In the genomic region with DNA sequence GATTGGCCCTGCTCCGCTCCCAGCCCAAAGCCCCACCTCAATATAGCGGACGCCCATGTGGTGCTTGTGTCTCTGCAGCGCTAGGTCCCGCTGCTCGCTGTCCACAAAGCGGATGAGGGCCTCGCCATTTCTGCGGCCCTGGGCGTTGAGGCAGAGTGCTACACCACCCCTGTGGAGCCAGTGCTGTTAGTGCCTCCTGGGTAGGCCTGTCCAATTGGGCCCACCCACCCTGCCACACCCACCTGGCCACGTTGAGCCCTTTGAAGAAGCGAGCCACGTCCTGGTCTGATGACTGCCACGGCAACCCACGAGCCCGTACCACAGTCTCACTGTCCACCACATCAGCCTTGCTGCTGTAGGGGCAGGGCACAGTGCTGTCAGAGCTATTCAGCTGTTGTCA, we compare ENCODE assay signal across 24 cellular contexts. TPM values are rescaled to one million over a fixed set of nuclear protein-coding genes. Genes with fewer than 3 reads are reported as not detected.
A peak's percentile ranks its signal among the peaks of the same experiment; 100 is the strongest.
DNase-seq lines count a peak whose midpoint lies in the region; ATAC-seq lines count a peak whose summit lies in the region.
"Had no signal": no experiment of that assay in that cellular context is flagged by ENCODE, and none has a peak within 500 bp of the region (broad histone marks: within the 10 kb centered on the region; RNA-seq: fewer than 3 reads in every experiment).

No MANE protein-coding gene starts in this region.

- no peaks in the 10 kb centered on the region for H3K79me1 ChIP-seq in mesenchymal stem cell (replicated peaks; ENCODE audit: low read length, poor library complexity, severe bottlenecking)

- H2BK120ac ChIP-seq in mesenchymal stem cell (ENCODE audit: low read depth, low read length): no peak overlapping the region

- peaks cover 35% of the 10 kb centered on the region for H3K36me3 Mint-ChIP-seq in activated T-cell treated with anti-CD3 and anti-CD28 coated beads, Interleukin-2, amount 50 U/mL, for 24 hours (ENCODE audit: low read depth)
- peaks cover 23% of the 10 kb centered on the region for H3K36me3 Mint-ChIP-seq in activated CD8-positive, alpha-beta T cell treated with anti-CD3 and anti-CD28 coated beads, Interleukin-2, amount 10 ng/mL, durations not matched to agents 7 days and 5 days (ENCODE audit: low read depth)
- peaks cover 66% of the 10 kb centered on the region for H3K36me3 Mint-ChIP-seq in stimulated activated effector memory CD8-positive, alpha-beta T cell treated with anti-CD3 and anti-CD28 coated beads, Interleukin-12 subunit alpha, Interleukin-12 subunit beta, amount 100 ng/mL, for 72 hours
- H3K36me3 Mint-ChIP-seq: activated naive CD4-positive, alpha-beta T cell treated with anti-CD3 and anti-CD28 coated beads, Interleukin-2, amount 50 U/mL, for 24 hours had no signal

- H2BK12ac ChIP-seq in mesenchymal stem cell (ENCODE audit: low read length in 2 of 2): no peak overlapping the region

- no peak for ATAC-seq in activated CD8-positive, alpha-beta T cell treated with anti-CD3 and anti-CD28 coated beads, Interleukin-2, amount 10 ng/mL, durations not matched to agents 7 days and 5 days
- no peak for ATAC-seq in stimulated activated effector memory CD8-positive, alpha-beta T cell treated with anti-CD3 and anti-CD28 coated beads, Interleukin-12 subunit alpha, Interleukin-12 subunit beta, amount 100 ng/mL, for 72 hours
- no peak for ATAC-seq in GM19452 (IDR thresholded peaks at IDR 0.05; ENCODE audit: unreplicated experiment)

- H4K91ac ChIP-seq in mesenchymal stem cell (ENCODE audit: low read length): peak overlapping the region; percentile 9

- no peaks in the 10 kb centered on the region for H3K27me3 Mint-ChIP-seq in activated T-cell treated with anti-CD3 and anti-CD28 coated beads, Interleukin-2, amount 50 U/mL, for 24 hours
- H3K27me3 Mint-ChIP-seq in activated CD8-positive, alpha-beta T cell treated with anti-CD3 and anti-CD28 coated beads, Interleukin-2, amount 10 ng/mL, durations not matched to agents 7 days and 5 days (ENCODE audit: low read depth): no peaks in the 10 kb centered on the region
- H3K27me3 Mint-ChIP-seq: activated B cell treated with CpG ODN at 0.5 μM for 24 hours; activated naive CD4-positive, alpha-beta T cell treated with anti-CD3 and anti-CD28 coated beads, Interleukin-2, amount 50 U/mL, for 24 hours had no signal

- H3K4me1 Mint-ChIP-seq in activated T-cell treated with anti-CD3 and anti-CD28 coated beads, Interleukin-2, amount 50 U/mL, for 24 hours (ENCODE audit: low read depth): peaks cover 41% of the 10 kb centered on the region
- peaks cover 46% of the 10 kb centered on the region for H3K4me1 Mint-ChIP-seq in activated CD8-positive, alpha-beta T cell treated with anti-CD3 and anti-CD28 coated beads, Interleukin-2, amount 10 ng/mL, durations not matched to agents 7 days and 5 days (ENCODE audit: low read depth)
- H3K4me1 Mint-ChIP-seq in stimulated activated effector memory CD8-positive, alpha-beta T cell treated with anti-CD3 and anti-CD28 coated beads, Interleukin-12 subunit alpha, Interleukin-12 subunit beta, amount 100 ng/mL, for 72 hours: peaks cover 34% of the 10 kb centered on the region

- no peak overlapping the region for H3K4me2 ChIP-seq in mesenchymal stem cell (ENCODE audit: low read length, poor library complexity, severe bottlenecking)

- H4K8ac ChIP-seq in mesenchymal stem cell (ENCODE audit: low read length): no peak overlapping the region

- no peaks in the 10 kb centered on the region for H3K9me3 ChIP-seq in mesenchymal stem cell (ENCODE audit: control insufficient read depth, low read length)

- no peak overlapping the region for H2BK15ac ChIP-seq in mesenchymal stem cell (ENCODE audit: low read depth, poor library complexity, severe bottlenecking)

- WGBS in mesenchymal stem cell: 95% methylated on average over 16 of the region's 16 CpGs

- no peak overlapping the region for H3K23ac ChIP-seq in mesenchymal stem cell (ENCODE audit: low read length in 2 of 2)

- no peak overlapping the region for H3K18ac ChIP-seq in mesenchymal stem cell (ENCODE audit: low read depth in 1 of 2, low read length in 2 of 2)

- no peak overlapping the region for H3K27ac ChIP-seq in mesenchymal stem cell (ENCODE audit: low read length, poor library complexity, severe bottlenecking)
- H3K27ac ChIP-seq: cardiac muscle cell had no signal

- POLR2A ChIA-PET in activated CD8-positive, alpha-beta T cell treated with anti-CD3 and anti-CD28 coated beads, Interleukin-2, amount 10 ng/mL, durations not matched to agents 7 days and 5 days (lab: Charles Lee): no interaction called here

- peaks cover 33% of the 10 kb centered on the region for H3K4me1 ChIP-seq in mesenchymal stem cell (ENCODE audit: control insufficient read depth, insufficient read depth, low read depth, low read length)

- H3K14ac ChIP-seq in mesenchymal stem cell (ENCODE audit: low read length in 2 of 2): no peak overlapping the region

- peak; percentile 30 for DNase-seq in activated T-cell treated with anti-CD3 and anti-CD28 coated beads, Interleukin-2, amount 50 U/mL, for 24 hours
- DNase-seq in activated T-cell treated with anti-CD3 and anti-CD28 coated beads for 4 hours (no peak), mesenchymal stem cell (no peak), DMS 273 treated with DMSO at 0.1 percent for 48 hours (lab: John Stamatoyannopoulos, UW) (no peak), NAMALWA (ENCODE audit: low spot score) (no peak)
- DNase-seq in activated CD8-positive, alpha-beta T cell treated with anti-CD3 and anti-CD28 coated beads, Interleukin-2, amount 10 ng/mL, durations not matched to agents 7 days and 5 days: no peak
- no peak for DNase-seq in stimulated activated effector memory CD8-positive, alpha-beta T cell treated with anti-CD3 and anti-CD28 coated beads, Interleukin-12 subunit alpha, Interleukin-12 subunit beta, amount 100 ng/mL, for 72 hours (ENCODE audit: low spot score in 2 of 2)
- DNase-seq: activated B cell treated with CpG ODN at 0.5 μM for 24 hours; activated CD4-positive, alpha-beta memory T cell treated with anti-CD3 and anti-CD28 coated beads, Interleukin-2, amount 10 ng/mL, durations not matched to agents 7 days and 5 days; COR-L47; hypothalamus; NCI-H1436; NCI-H2107; NCI-H446; NCI-H82; Right ventricle myocardium superior; small intestine; stimulated activated CD4-positive, alpha-beta T cell treated with anti-CD3 and anti-CD28 coated beads, Interleukin-1b, Interleukin-23, amount 100 ng/mL, for 48 hours; substantia nigra had no signal

- no peak overlapping the region for H3K4me3 ChIP-seq in mesenchymal stem cell (ENCODE audit: insufficient read depth in 1 of 2, low read depth in 1 of 2, low read length in 2 of 2)
- H3K4me3 ChIP-seq: cardiac muscle cell had no signal

- H3K27ac Mint-ChIP-seq in activated T-cell treated with anti-CD3 and anti-CD28 coated beads, Interleukin-2, amount 50 U/mL, for 24 hours: peak overlapping the region; percentile 40
- H3K27ac Mint-ChIP-seq in activated CD8-positive, alpha-beta T cell treated with anti-CD3 and anti-CD28 coated beads, Interleukin-2, amount 10 ng/mL, durations not matched to agents 7 days and 5 days: peak overlapping the region; percentile 43
- H3K27ac Mint-ChIP-seq in stimulated activated effector memory CD8-positive, alpha-beta T cell treated with anti-CD3 and anti-CD28 coated beads, Interleukin-12 subunit alpha, Interleukin-12 subunit beta, amount 100 ng/mL, for 72 hours: peak overlapping the region; percentile 29
- H3K27ac Mint-ChIP-seq: activated B cell treated with CpG ODN at 0.5 μM for 24 hours; activated CD4-positive, alpha-beta memory T cell treated with anti-CD3 and anti-CD28 coated beads, Interleukin-2, amount 10 ng/mL, durations not matched to agents 7 days and 5 days; activated naive CD4-positive, alpha-beta T cell treated with anti-CD3 and anti-CD28 coated beads, Interleukin-2, amount 50 U/mL, for 24 hours; activated T-cell treated with anti-CD3 and anti-CD28 coated beads, Interleukin-2, amount 50 U/mL, for 72 hours; dendritic cell treated with granulocyte-macrophage colony-stimulating factor and Interleukin-4, amounts not matched to agents 40 ng/mL and 50 ng/mL, for 4 days had no signal

- peaks cover 13 to 17% of the 10 kb centered on the region in 2 experiments for H3K27me3 ChIP-seq in mesenchymal stem cell (ENCODE audit: control insufficient read depth in 1 of 2, insufficient read depth in 1 of 2, low read length in 2 of 2)

- H3K36me3 ChIP-seq in mesenchymal stem cell (ENCODE audit: control insufficient read depth in 1 of 2, insufficient read depth in 2 of 2, low read depth in 1 of 2, low read length in 2 of 2): peaks cover 0 to 32% of the 10 kb centered on the region in 2 experiments
- H3K36me3 ChIP-seq: cardiac muscle cell had no signal

- H2AK5ac ChIP-seq in mesenchymal stem cell (ENCODE audit: low read length, severe bottlenecking): no peak overlapping the region

- H3K9ac ChIP-seq in mesenchymal stem cell (ENCODE audit: low read length): no peak overlapping the region

- no peaks in the 10 kb centered on the region for H3K9me3 Mint-ChIP-seq in activated T-cell treated with anti-CD3 and anti-CD28 coated beads, Interleukin-2, amount 50 U/mL, for 24 hours
- no peaks in the 10 kb centered on the region for H3K9me3 Mint-ChIP-seq in activated CD8-positive, alpha-beta T cell treated with anti-CD3 and anti-CD28 coated beads, Interleukin-2, amount 10 ng/mL, durations not matched to agents 7 days and 5 days (ENCODE audit: insufficient read depth)
- H3K9me3 Mint-ChIP-seq in stimulated activated effector memory CD8-positive, alpha-beta T cell treated with anti-CD3 and anti-CD28 coated beads, Interleukin-12 subunit alpha, Interleukin-12 subunit beta, amount 100 ng/mL, for 72 hours: no peaks in the 10 kb centered on the region
- H3K9me3 Mint-ChIP-seq: activated B cell treated with CpG ODN at 0.5 μM for 24 hours; activated CD4-positive, alpha-beta memory T cell treated with anti-CD3 and anti-CD28 coated beads, Interleukin-2, amount 10 ng/mL, durations not matched to agents 7 days and 5 days; activated naive CD4-positive, alpha-beta T cell treated with anti-CD3 and anti-CD28 coated beads, Interleukin-2, amount 50 U/mL, for 24 hours; activated T-cell treated with anti-CD3 and anti-CD28 coated beads, Interleukin-2, amount 50 U/mL, for 72 hours; dendritic cell treated with granulocyte-macrophage colony-stimulating factor and Interleukin-4, amounts not matched to agents 40 ng/mL and 50 ng/mL, for 4 days had no signal

- H2BK5ac ChIP-seq in mesenchymal stem cell (ENCODE audit: low read depth, low read length, poor library complexity, severe bottlenecking): no peak overlapping the region

- H3K4ac ChIP-seq in mesenchymal stem cell (ENCODE audit: low read depth in 1 of 2, low read length in 2 of 2): no peak overlapping the region

- no peak overlapping the region for H2AFZ ChIP-seq in mesenchymal stem cell (ENCODE audit: low read depth, low read length)

- CTCF ChIA-PET in activated CD8-positive, alpha-beta T cell treated with anti-CD3 and anti-CD28 coated beads, Interleukin-2, amount 10 ng/mL, durations not matched to agents 7 days and 5 days (lab: Charles Lee): no interaction called here

- no peak overlapping the region for H3K4me3 Mint-ChIP-seq in activated T-cell treated with anti-CD3 and anti-CD28 coated beads, Interleukin-2, amount 50 U/mL, for 24 hours
- H3K4me3 Mint-ChIP-seq in activated CD8-positive, alpha-beta T cell treated with anti-CD3 and anti-CD28 coated beads, Interleukin-2, amount 10 ng/mL, durations not matched to agents 7 days and 5 days: no peak overlapping the region
- no peak overlapping the region for H3K4me3 Mint-ChIP-seq in stimulated activated effector memory CD8-positive, alpha-beta T cell treated with anti-CD3 and anti-CD28 coated beads, Interleukin-12 subunit alpha, Interleukin-12 subunit beta, amount 100 ng/mL, for 72 hours
- H3K4me3 Mint-ChIP-seq: activated B cell treated with CpG ODN at 0.5 μM for 24 hours; activated CD4-positive, alpha-beta memory T cell treated with anti-CD3 and anti-CD28 coated beads, Interleukin-2, amount 10 ng/mL, durations not matched to agents 7 days and 5 days; activated naive CD4-positive, alpha-beta T cell treated with anti-CD3 and anti-CD28 coated beads, Interleukin-2, amount 50 U/mL, for 24 hours; activated T-cell treated with anti-CD3 and anti-CD28 coated beads, Interleukin-2, amount 50 U/mL, for 72 hours; dendritic cell treated with granulocyte-macrophage colony-stimulating factor and Interleukin-4, amounts not matched to agents 40 ng/mL and 50 ng/mL, for 4 days had no signal

RNA-seq across cellular contexts. Expression of a gene that starts 3.6 kb away (rescaled TPM):
- under 1 TPM in 1 of 2 experiments, not detected in 1; 0.18 TPM for total RNA-seq in activated CD8-positive, alpha-beta T cell treated with anti-CD3 and anti-CD28 coated beads, Interleukin-2, amount 10 ng/mL, durations not matched to agents 7 days and 5 days
- polyA plus RNA-seq in mesenchymal stem cell (2013, experiment 1 of 2): 0.04 TPM
- 0.03 TPM for polyA plus RNA-seq in mesenchymal stem cell (2013, experiment 2 of 2)
- total RNA-seq: activated CD4-positive, alpha-beta memory T cell treated with anti-CD3 and anti-CD28 coated beads, Interleukin-2, amount 10 ng/mL, durations not matched to agents 7 days and 5 days had no signal

RNA-seq across cellular contexts. Expression of a gene that starts 12.8 kb away (rescaled TPM):
- 1 to 10 TPM; 8.6 to 9.4 TPM for total RNA-seq in activated CD8-positive, alpha-beta T cell treated with anti-CD3 and anti-CD28 coated beads, Interleukin-2, amount 10 ng/mL, durations not matched to agents 7 days and 5 days
- 26.1 TPM for polyA plus RNA-seq in mesenchymal stem cell (2013, experiment 1 of 2)
- polyA plus RNA-seq in mesenchymal stem cell (2013, experiment 2 of 2): 25.9 TPM

RNA-seq across cellular contexts. Expression of a gene that starts 32.0 kb away (rescaled TPM):
- 10 to 100 TPM; 84.1 to 85.0 TPM for total RNA-seq in activated CD8-positive, alpha-beta T cell treated with anti-CD3 and anti-CD28 coated beads, Interleukin-2, amount 10 ng/mL, durations not matched to agents 7 days and 5 days
- polyA plus RNA-seq in mesenchymal stem cell (2013, experiment 1 of 2): 27.0 TPM
- 34.1 TPM for polyA plus RNA-seq in mesenchymal stem cell (2013, experiment 2 of 2)
